In the genomic region with DNA sequence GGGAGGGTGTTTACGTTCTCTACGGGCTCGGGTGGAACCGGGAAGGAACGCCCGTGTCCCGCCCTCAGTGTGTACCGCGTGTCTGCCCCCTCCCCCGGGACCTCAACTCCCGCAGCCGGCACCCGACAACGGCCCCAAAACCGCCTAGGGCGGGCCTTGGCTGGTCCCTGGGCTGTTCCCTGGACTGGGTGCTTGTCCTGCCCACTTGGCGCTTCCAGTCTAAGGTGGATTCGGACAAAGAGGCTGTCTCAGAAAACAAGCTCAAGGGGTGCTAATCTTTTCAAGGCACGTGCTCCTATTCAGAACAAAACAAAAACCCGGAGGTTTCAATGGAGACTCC, we compare ENCODE assay signal across 8 cellular contexts. TPM values are rescaled to one million over a fixed set of nuclear protein-coding genes. Genes with fewer than 3 reads are reported as not detected.
A peak's percentile ranks its signal among the peaks of the same experiment; 100 is the strongest.
DNase-seq lines count a peak whose midpoint lies in the region; ATAC-seq and TF ChIP-seq lines count a peak whose summit lies in the region.

No MANE protein-coding gene starts in this region.

- POLR2A ChIA-PET in OCI-LY7 (lab: Charles Lee), result no interaction called here

- TF ChIP-seq CTCF in OCI-LY7 (conservative IDR thresholded peaks at IDR 0.05; ENCODE audit: low read length) (no peak), esophagus muscularis mucosa (IDR thresholded peaks at IDR 0.05) (no peak)

- no peak for DNase-seq in OCI-LY7 (ENCODE audit: low spot score)
- DNase-seq in esophagus muscularis mucosa (ENCODE audit: extremely low spot score), result no peak
- DNase-seq in NCI-H2196 treated with DMSO at 0.1 percent for 48 hours (lab: John Stamatoyannopoulos, UW; ENCODE audit: unreplicated experiment), result no peak
- no peak for DNase-seq in SKM-1 (lab: John Stamatoyannopoulos, UW; ENCODE audit: unreplicated experiment)

- intact Hi-C loops in OCI-LY7 (cut with micrococcal nuclease; ENCODE audit: unreplicated experiment), result loop anchor here (2.0 to 10.0 kb wide), 3 partner anchors 105 to 924 kb away; a partner anchor contains a TSS
- intact Hi-C loops in esophagus muscularis mucosa (cut with DNase I), result loop anchor here (5.0 kb wide), 2 partner anchors 35 to 105 kb away; a partner anchor contains a TSS

- H3K9ac ChIP-seq in rectal smooth muscle tissue (ENCODE audit: low read length), result no peak overlapping the region

- 0 out of 2 replicates have a peak, but pooled peaks cover 12% of the 10 kb centered on the region for H4K20me1 ChIP-seq in OCI-LY7 (ENCODE audit: insufficient read depth, low read length)

- 52% methylated on average over 4 of the region's 20 CpGs for WGBS in esophagus muscularis mucosa

- H3K9me2 ChIP-seq in OCI-LY7 (ENCODE audit: insufficient read depth, low read length), result no peaks in the 10 kb centered on the region

- H3K36me3 ChIP-seq in OCI-LY7 (ENCODE audit: insufficient read depth, low read length) (peaks cover 10% of the 10 kb centered on the region), esophagus muscularis mucosa (peaks cover 0 to 12% (median 7%) of the 10 kb centered on the region in 4 donors), rectal smooth muscle tissue (ENCODE audit: control insufficient read depth, insufficient read depth, low read length) (peaks cover 2% of the 10 kb centered on the region)

- H3K27ac ChIP-seq in OCI-LY7 (ENCODE audit: low read depth, low read length, poor library complexity, severe bottlenecking) (no peak overlapping the region), esophagus muscularis mucosa (replicated peaks in 1 of 4) (peak overlapping the region; percentile 94 to 98 (median 96)), rectal smooth muscle tissue (ENCODE audit: low read depth, low read length) (peak overlapping the region; percentile 71)

- CTCF ChIA-PET in OCI-LY7 (lab: Charles Lee; ENCODE audit: unreplicated experiment), result no interaction called here

- H3K9me3 ChIP-seq in OCI-LY7 (ENCODE audit: low read length) (peaks cover 4% of the 10 kb centered on the region; the same call in 1 of the 2 replicates), esophagus muscularis mucosa (no peaks in the 10 kb centered on the region)

- no peaks in the 10 kb centered on the region for H3K27me3 ChIP-seq in esophagus muscularis mucosa
- H3K27me3 ChIP-seq in rectal smooth muscle tissue (ENCODE audit: control insufficient read depth, insufficient read depth, low read length), result no peaks in the 10 kb centered on the region

- BruUV-seq in OCI-LY7 (replicated peaks; lab: Mats Ljungman, UMichigan), result no TSS peak

- H3K4me1 ChIP-seq in OCI-LY7 (ENCODE audit: insufficient read depth, low read length, poor library complexity, severe bottlenecking) (peaks cover 27% of the 10 kb centered on the region), esophagus muscularis mucosa (peaks cover 25 to 37% (median 34%) of the 10 kb centered on the region in 4 donors), rectal smooth muscle tissue (ENCODE audit: control insufficient read depth, insufficient read depth, low read length) (peaks cover 17% of the 10 kb centered on the region)

- H3K4me3 ChIP-seq in OCI-LY7 (ENCODE audit: low read depth, low read length, poor library complexity, severe bottlenecking), result peak overlapping the region; percentile 94
- H3K4me3 ChIP-seq in esophagus muscularis mucosa, result peak overlapping the region; percentile 80 to 96 (median 91)
- peak overlapping the region; percentile 67 for H3K4me3 ChIP-seq in rectal smooth muscle tissue (ENCODE audit: low read length)

- peaks cover 42% of the 10 kb centered on the region for H3K79me2 ChIP-seq in OCI-LY7 (ENCODE audit: insufficient read depth, low read depth, low read length)

- peak; percentile 5 for ATAC-seq in GM18508 (IDR thresholded peaks at IDR 0.05; ENCODE audit: insufficient read depth, unreplicated experiment)
- ATAC-seq in esophagus mucosa, result no peak
- no peak for ATAC-seq in GM21381 (IDR thresholded peaks at IDR 0.05; ENCODE audit: unreplicated experiment)

- no peak for TF ChIP-seq POLR2A in esophagus muscularis mucosa (IDR thresholded peaks at IDR 0.05; ENCODE audit: low read depth)

- TF ChIP-seq EP300 in esophagus muscularis mucosa (IDR thresholded peaks at IDR 0.05), result no peak

- H3K4me2 ChIP-seq in OCI-LY7 (ENCODE audit: low read length), result peak overlapping the region; percentile 68

- peak overlapping the region; percentile 98 for H2AFZ ChIP-seq in OCI-LY7 (ENCODE audit: low read length)

RNA-seq across cellular contexts. Expression of a gene that starts 0.4 kb away (rescaled TPM):
- total RNA-seq in OCI-LY7 (2014; rRNA removed; shearing (Covaris generic)), result 31.8 and 37.4 TPM in 2 replicates
- total RNA-seq in OCI-LY7 (2022), result 32.6 and 40.1 TPM in 2 replicates
- total RNA-seq in esophagus muscularis mucosa, result 10 to 100 TPM; 16.7 to 24.9 (median 18.9) TPM
- total RNA-seq in esophagus mucosa, result 10.4 TPM

RNA-seq across cellular contexts. Expression of a gene that starts 37.0 kb away (rescaled TPM):
- total RNA-seq in OCI-LY7 (2014; rRNA removed; shearing (Covaris generic)), result not detected in 2 replicates
- 0.53 TPM in 1 of 2 replicates, not detected in the other for total RNA-seq in OCI-LY7 (2022)
- 1 to 10 TPM in 3 of 4 donors, under 1 TPM in 1; 0.83 to 1.8 (median 1.5) TPM for total RNA-seq in esophagus muscularis mucosa
- 0.32 TPM for total RNA-seq in esophagus mucosa
